ENCODE assay signal across 1 cellular context in the genomic region with DNA sequence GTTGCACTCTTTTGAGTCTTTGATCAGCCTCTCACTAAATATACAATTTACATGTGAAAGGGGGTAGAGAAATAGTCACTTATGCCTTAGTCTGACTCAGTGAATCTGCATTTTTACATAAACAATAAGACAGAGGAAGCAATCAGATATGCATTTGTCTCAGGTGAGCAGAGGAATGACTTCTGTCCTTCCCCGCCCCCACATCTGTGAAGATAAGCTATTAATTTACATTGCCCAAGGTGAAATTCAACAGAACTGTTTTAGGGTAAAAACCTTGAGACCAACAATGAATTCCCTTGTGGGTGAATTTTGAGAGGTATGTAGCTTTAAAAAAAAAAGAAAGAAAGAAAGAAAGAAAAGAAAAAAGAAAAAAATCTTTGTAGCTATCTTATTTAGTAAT.
TF ChIP-seq lines count a peak whose summit lies in the region.

No MANE protein-coding gene starts in this region.

TF ChIP-seq in H1, 55 proteins besides CTCF, POLR2A, EP300 and RAD21:
- TF ChIP-seq RXRA (IDR thresholded peaks at IDR 0.05; ENCODE audit: insufficient read depth, low read depth, low read length) (no peak), FOSL1 (IDR thresholded peaks at IDR 0.05; ENCODE audit: insufficient read depth, low read depth, low read length) (no peak), HDAC2 (IDR thresholded peaks at IDR 0.05; ENCODE audit: borderline replicate concordance in 1 of 2, low read depth in 2 of 2, low read length in 2 of 2) (no peak), SRF (IDR thresholded peaks at IDR 0.05; ENCODE audit: low read depth, low read length) (no peak)
- TF ChIP-seq, protein P1, sequence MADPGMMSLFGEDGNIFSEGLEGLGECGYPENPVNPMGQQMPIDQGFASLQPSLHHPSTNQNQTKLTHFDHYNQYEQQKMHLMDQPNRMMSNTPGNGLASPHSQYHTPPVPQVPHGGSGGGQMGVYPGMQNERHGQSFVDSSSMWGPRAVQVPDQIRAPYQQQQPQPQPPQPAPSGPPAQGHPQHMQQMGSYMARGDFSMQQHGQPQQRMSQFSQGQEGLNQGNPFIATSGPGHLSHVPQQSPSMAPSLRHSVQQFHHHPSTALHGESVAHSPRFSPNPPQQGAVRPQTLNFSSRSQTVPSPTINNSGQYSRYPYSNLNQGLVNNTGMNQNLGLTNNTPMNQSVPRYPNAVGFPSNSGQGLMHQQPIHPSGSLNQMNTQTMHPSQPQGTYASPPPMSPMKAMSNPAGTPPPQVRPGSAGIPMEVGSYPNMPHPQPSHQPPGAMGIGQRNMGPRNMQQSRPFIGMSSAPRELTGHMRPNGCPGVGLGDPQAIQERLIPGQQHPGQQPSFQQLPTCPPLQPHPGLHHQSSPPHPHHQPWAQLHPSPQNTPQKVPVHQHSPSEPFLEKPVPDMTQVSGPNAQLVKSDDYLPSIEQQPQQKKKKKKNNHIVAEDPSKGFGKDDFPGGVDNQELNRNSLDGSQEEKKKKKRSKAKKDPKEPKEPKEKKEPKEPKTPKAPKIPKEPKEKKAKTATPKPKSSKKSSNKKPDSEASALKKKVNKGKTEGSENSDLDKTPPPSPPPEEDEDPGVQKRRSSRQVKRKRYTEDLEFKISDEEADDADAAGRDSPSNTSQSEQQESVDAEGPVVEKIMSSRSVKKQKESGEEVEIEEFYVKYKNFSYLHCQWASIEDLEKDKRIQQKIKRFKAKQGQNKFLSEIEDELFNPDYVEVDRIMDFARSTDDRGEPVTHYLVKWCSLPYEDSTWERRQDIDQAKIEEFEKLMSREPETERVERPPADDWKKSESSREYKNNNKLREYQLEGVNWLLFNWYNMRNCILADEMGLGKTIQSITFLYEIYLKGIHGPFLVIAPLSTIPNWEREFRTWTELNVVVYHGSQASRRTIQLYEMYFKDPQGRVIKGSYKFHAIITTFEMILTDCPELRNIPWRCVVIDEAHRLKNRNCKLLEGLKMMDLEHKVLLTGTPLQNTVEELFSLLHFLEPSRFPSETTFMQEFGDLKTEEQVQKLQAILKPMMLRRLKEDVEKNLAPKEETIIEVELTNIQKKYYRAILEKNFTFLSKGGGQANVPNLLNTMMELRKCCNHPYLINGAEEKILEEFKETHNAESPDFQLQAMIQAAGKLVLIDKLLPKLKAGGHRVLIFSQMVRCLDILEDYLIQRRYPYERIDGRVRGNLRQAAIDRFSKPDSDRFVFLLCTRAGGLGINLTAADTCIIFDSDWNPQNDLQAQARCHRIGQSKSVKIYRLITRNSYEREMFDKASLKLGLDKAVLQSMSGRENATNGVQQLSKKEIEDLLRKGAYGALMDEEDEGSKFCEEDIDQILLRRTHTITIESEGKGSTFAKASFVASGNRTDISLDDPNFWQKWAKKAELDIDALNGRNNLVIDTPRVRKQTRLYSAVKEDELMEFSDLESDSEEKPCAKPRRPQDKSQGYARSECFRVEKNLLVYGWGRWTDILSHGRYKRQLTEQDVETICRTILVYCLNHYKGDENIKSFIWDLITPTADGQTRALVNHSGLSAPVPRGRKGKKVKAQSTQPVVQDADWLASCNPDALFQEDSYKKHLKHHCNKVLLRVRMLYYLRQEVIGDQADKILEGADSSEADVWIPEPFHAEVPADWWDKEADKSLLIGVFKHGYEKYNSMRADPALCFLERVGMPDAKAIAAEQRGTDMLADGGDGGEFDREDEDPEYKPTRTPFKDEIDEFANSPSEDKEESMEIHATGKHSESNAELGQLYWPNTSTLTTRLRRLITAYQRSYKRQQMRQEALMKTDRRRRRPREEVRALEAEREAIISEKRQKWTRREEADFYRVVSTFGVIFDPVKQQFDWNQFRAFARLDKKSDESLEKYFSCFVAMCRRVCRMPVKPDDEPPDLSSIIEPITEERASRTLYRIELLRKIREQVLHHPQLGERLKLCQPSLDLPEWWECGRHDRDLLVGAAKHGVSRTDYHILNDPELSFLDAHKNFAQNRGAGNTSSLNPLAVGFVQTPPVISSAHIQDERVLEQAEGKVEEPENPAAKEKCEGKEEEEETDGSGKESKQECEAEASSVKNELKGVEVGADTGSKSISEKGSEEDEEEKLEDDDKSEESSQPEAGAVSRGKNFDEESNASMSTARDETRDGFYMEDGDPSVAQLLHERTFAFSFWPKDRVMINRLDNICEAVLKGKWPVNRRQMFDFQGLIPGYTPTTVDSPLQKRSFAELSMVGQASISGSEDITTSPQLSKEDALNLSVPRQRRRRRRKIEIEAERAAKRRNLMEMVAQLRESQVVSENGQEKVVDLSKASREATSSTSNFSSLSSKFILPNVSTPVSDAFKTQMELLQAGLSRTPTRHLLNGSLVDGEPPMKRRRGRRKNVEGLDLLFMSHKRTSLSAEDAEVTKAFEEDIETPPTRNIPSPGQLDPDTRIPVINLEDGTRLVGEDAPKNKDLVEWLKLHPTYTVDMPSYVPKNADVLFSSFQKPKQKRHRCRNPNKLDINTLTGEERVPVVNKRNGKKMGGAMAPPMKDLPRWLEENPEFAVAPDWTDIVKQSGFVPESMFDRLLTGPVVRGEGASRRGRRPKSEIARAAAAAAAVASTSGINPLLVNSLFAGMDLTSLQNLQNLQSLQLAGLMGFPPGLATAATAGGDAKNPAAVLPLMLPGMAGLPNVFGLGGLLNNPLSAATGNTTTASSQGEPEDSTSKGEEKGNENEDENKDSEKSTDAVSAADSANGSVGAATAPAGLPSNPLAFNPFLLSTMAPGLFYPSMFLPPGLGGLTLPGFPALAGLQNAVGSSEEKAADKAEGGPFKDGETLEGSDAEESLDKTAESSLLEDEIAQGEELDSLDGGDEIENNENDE (IDR thresholded peaks at IDR 0.05; ENCODE audit: insufficient replicate concordance, low read length): no peak
- TF ChIP-seq, protein P2, sequence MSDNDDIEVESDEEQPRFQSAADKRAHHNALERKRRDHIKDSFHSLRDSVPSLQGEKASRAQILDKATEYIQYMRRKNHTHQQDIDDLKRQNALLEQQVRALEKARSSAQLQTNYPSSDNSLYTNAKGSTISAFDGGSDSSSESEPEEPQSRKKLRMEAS (IDR thresholded peaks at IDR 0.05): no peak
